ENCODE assay signal across 28 cellular contexts in genomic region chr5:179246227-179246626, GRCh38.
"Had no signal": no experiment of that assay in that cellular context is flagged by ENCODE, and none has a peak within 500 bp of the region (broad histone marks: within the 10 kb centered on the region; RNA-seq: fewer than 3 reads in every experiment).

No MANE protein-coding gene starts in this region.

- H3K9me3 ChIP-seq: SJCRH30 had no signal

- H3K27me3 Mint-ChIP-seq: activated naive CD4-positive, alpha-beta T cell treated with anti-CD3 and anti-CD28 coated beads, Interleukin-2, amount 50 U/mL, for 24 hours had no signal

- H3K4me3 Mint-ChIP-seq: activated CD4-positive, alpha-beta T cell treated with anti-CD3 and anti-CD28 coated beads for 36 hours; activated CD4-positive, alpha-beta T cell treated with anti-CD3 and anti-CD28 coated beads, Interleukin-2, amount 10 ng/mL, durations not matched to agents 7 days and 5 days; activated CD8-positive, alpha-beta T cell treated with anti-CD3 and anti-CD28 coated beads, Interleukin-2, amount 10 ng/mL, durations not matched to agents 7 days and 5 days; activated naive CD4-positive, alpha-beta T cell treated with anti-CD3 and anti-CD28 coated beads, Interleukin-2, amount 50 U/mL, for 24 hours; activated naive CD8-positive, alpha-beta T cell treated with anti-CD3 and anti-CD28 coated beads, Interleukin-2, amount 10 ng/mL, durations not matched to agents 7 days and 5 days; activated T-cell treated with anti-CD3 and anti-CD28 coated beads, Interleukin-2, amount 50 U/mL, for 24 hours; central memory CD8-positive, alpha-beta T cell had no signal

- H3K36me3 ChIP-seq: ascending aorta, cardiac muscle cell, SJCRH30 had no signal

- H3K36me3 Mint-ChIP-seq: activated naive CD4-positive, alpha-beta T cell treated with anti-CD3 and anti-CD28 coated beads, Interleukin-2, amount 50 U/mL, for 24 hours; activated naive CD8-positive, alpha-beta T cell treated with anti-CD3 and anti-CD28 coated beads, Interleukin-2, amount 10 ng/mL, durations not matched to agents 7 days and 5 days had no signal

- ATAC-seq: activated CD4-positive, alpha-beta T cell treated with anti-CD3 and anti-CD28 coated beads for 36 hours; activated CD4-positive, CD25-positive, alpha-beta regulatory T cell treated with anti-CD3 and anti-CD28 coated beads, Interleukin-2, amount 50 U/mL, for 24 hours; activated CD8-positive, alpha-beta T cell treated with anti-CD3 and anti-CD28 coated beads, Interleukin-2, amount 10 ng/mL, durations not matched to agents 7 days and 5 days; Panc1 had no signal

- H3K4me3 ChIP-seq: ascending aorta, cardiac muscle cell, SJCRH30, SK-N-MC had no signal

- H3K9me3 Mint-ChIP-seq: central memory CD8-positive, alpha-beta T cell had no signal

- H3K27me3 ChIP-seq: ascending aorta, cardiac muscle cell, SJCRH30 had no signal

- DNase-seq: activated CD4-positive, alpha-beta T cell treated with anti-CD3 and anti-CD28 coated beads for 36 hours; activated CD4-positive, alpha-beta T cell treated with anti-CD3 and anti-CD28 coated beads, Interleukin-2, amount 10 ng/mL, durations not matched to agents 7 days and 5 days; activated CD4-positive, alpha-beta T cell treated with anti-CD3 and anti-CD28 coated beads, Interleukin-2, amount 50 U/mL, for 48 hours; activated CD8-positive, alpha-beta T cell treated with anti-CD3 and anti-CD28 coated beads, Interleukin-2, amount 10 ng/mL, durations not matched to agents 7 days and 5 days; activated gamma-delta T cell; activated naive CD4-positive, alpha-beta T cell treated with Interleukin-2 at 50 U/mL for 16 hours; activated naive CD8-positive, alpha-beta T cell treated with anti-CD3 and anti-CD28 coated beads, Interleukin-2, amount 10 ng/mL, durations not matched to agents 7 days and 5 days; activated T-cell treated with anti-CD3 and anti-CD28 coated beads, Interleukin-2, amount 50 U/mL, for 24 hours; amygdala; Karpas-422; NCI-H1105; NCI-H1417 treated with DMSO at 0.1 percent for 48 hours; NCI-H2029; NCI-H510A; NCI-H526; NCI-H748 treated with DMSO at 0.1 percent for 48 hours; NK-92 treated with Interleukin-12 subunit alpha and Interleukin-12 subunit beta, amount 100 ng/mL, for 24 hours; SHP77; SJCRH30; T1000 had no signal

- H3K27ac Mint-ChIP-seq: activated CD4-positive, alpha-beta T cell treated with anti-CD3 and anti-CD28 coated beads for 36 hours; activated CD4-positive, alpha-beta T cell treated with anti-CD3 and anti-CD28 coated beads, Interleukin-2, amount 10 ng/mL, durations not matched to agents 7 days and 5 days; activated CD8-positive, alpha-beta T cell treated with anti-CD3 and anti-CD28 coated beads, Interleukin-2, amount 10 ng/mL, durations not matched to agents 7 days and 5 days; activated naive CD4-positive, alpha-beta T cell treated with anti-CD3 and anti-CD28 coated beads, Interleukin-2, amount 50 U/mL, for 24 hours; activated naive CD8-positive, alpha-beta T cell treated with anti-CD3 and anti-CD28 coated beads, Interleukin-2, amount 10 ng/mL, durations not matched to agents 7 days and 5 days; activated T-cell treated with anti-CD3 and anti-CD28 coated beads, Interleukin-2, amount 50 U/mL, for 24 hours; activated T-helper 2 cell treated with anti-CD3 and anti-CD28 coated beads, Interferon-gamma antibody, Interleukin-2, Interleukin-4, amounts not matched to agents 10 μg/mL and 5 μg/mL and 100 μg/mL, durations not matched to agents 14 hours and 24 hours and 36 hours had no signal

- H3K4me1 Mint-ChIP-seq: activated CD4-positive, alpha-beta T cell treated with anti-CD3 and anti-CD28 coated beads for 36 hours; activated CD4-positive, alpha-beta T cell treated with anti-CD3 and anti-CD28 coated beads, Interleukin-2, amount 10 ng/mL, durations not matched to agents 7 days and 5 days; activated naive CD4-positive, alpha-beta T cell treated with anti-CD3 and anti-CD28 coated beads, Interleukin-2, amount 50 U/mL, for 24 hours; activated naive CD8-positive, alpha-beta T cell treated with anti-CD3 and anti-CD28 coated beads, Interleukin-2, amount 10 ng/mL, durations not matched to agents 7 days and 5 days; central memory CD8-positive, alpha-beta T cell had no signal

- H3K27ac ChIP-seq: ascending aorta, cardiac muscle cell, SJCRH30, SK-N-MC had no signal

- H3K4me1 ChIP-seq: ascending aorta, SJCRH30 had no signal
